ENCODE assay signal across 11 cellular contexts in the genomic region with DNA sequence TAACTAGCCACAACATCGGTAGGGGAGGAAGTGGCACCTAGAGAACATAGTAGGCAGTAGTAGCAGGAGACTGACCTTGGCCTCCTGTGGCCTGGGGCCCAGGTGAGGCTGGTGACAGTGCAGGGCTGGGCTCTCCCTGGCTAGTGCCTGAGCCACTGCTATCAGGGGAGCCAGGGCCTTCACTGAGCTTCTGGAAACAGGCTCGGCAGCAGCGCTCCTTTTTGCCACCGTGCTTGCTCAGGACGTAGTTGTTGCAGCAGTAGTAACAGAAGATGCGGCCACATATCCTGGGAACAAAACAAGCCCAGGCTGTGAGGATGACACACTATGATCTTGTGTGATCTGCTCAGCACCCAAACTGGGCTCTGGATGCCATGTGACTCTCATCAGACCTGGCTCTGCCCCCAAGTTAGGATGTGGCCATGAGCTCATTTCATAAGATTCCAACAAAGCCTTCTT. TPM values are rescaled to one million over a fixed set of nuclear protein-coding genes. Genes with fewer than 3 reads are reported as not detected.
A peak's percentile ranks its signal among the peaks of the same experiment; 100 is the strongest.
DNase-seq lines count a peak whose midpoint lies in the region; ATAC-seq, FAIRE-seq and TF ChIP-seq lines count a peak whose summit lies in the region.
"Had no signal": no experiment of that assay in that cellular context is flagged by ENCODE, and none has a peak within 500 bp of the region (broad histone marks: within the 10 kb centered on the region; RNA-seq: fewer than 3 reads in every experiment).

No MANE protein-coding gene starts in this region.

- no peak overlapping the region for H3K4me3 ChIP-seq in HepG2 (replicated peaks in 1 of 3; ENCODE audit: insufficient read depth in 1 of 3, low read depth in 2 of 3, low read length in 3 of 3)
- H3K4me3 ChIP-seq in suprapubic skin, result no peak overlapping the region
- no peak overlapping the region for H3K4me3 ChIP-seq in Caco-2 (ENCODE audit: low read depth, low read length)

- no peak for TF ChIP-seq CTCF in HFFc6 (IDR thresholded peaks at IDR 0.05)
- no peak for TF ChIP-seq CTCF in HepG2 (CRISPR knock-in tag; IDR thresholded peaks at IDR 0.05)
- TF ChIP-seq CTCF in suprapubic skin (IDR thresholded peaks at IDR 0.05), result no peak
- no peak for TF ChIP-seq CTCF in Caco-2 (IDR thresholded peaks at IDR 0.05; ENCODE audit: insufficient read depth in 1 of 2, low read depth in 1 of 2, low read length in 1 of 2, severe bottlenecking in 1 of 2, unreplicated experiment in 1 of 2)

- H3K9me3 Mint-ChIP-seq in HFFc6 (no peaks in the 10 kb centered on the region), Caco-2 (ENCODE audit: unreplicated experiment) (no peaks in the 10 kb centered on the region)
- no peaks in the 10 kb centered on the region for H3K9me3 Mint-ChIP-seq in effector memory CD8-positive, alpha-beta T cell

- no peak overlapping the region for H3K9ac ChIP-seq in HepG2 (ENCODE audit: insufficient read depth, low read depth, low read length)

- H3K27ac ChIP-seq in HepG2 (ENCODE audit: extremely low read length, insufficient read depth, low read length) (no peak overlapping the region), suprapubic skin (peak overlapping the region; percentile 58)
- H3K27ac ChIP-seq: HL-60 had no signal

- CTCF ChIA-PET in HepG2 (lab: Yijun Ruan, JAX; ENCODE audit: low intra/inter-chr PET ratio, low total read pairs) (no interaction called here), Caco-2 (lab: Charles Lee) (no interaction called here)

- no peaks in the 10 kb centered on the region; the same call in 1 of the 2 replicates for H4K20me1 ChIP-seq in HepG2 (ENCODE audit: insufficient read depth, low read length)

- H3K4me3 Mint-ChIP-seq in HFFc6 (no peak overlapping the region), Caco-2 (ENCODE audit: unreplicated experiment) (no peak overlapping the region)
- H3K4me3 Mint-ChIP-seq in effector memory CD8-positive, alpha-beta T cell, result peak overlapping the region; percentile 64 to 66
- H3K4me3 Mint-ChIP-seq: activated CD4-positive, alpha-beta T cell treated with anti-CD3 and anti-CD28 coated beads for 36 hours had no signal

- BruUV-seq in HepG2 (replicated peaks; lab: Mats Ljungman, UMichigan) (no TSS peak), Caco-2 (replicated peaks; lab: Mats Ljungman, UMichigan) (no TSS peak)

- H3K36me3 Mint-ChIP-seq in HFFc6 (ENCODE audit: low read depth) (peaks cover 67% of the 10 kb centered on the region), Caco-2 (ENCODE audit: insufficient read depth, unreplicated experiment) (peaks cover 24% of the 10 kb centered on the region)
- H3K36me3 Mint-ChIP-seq in effector memory CD8-positive, alpha-beta T cell (ENCODE audit: insufficient read depth), result peaks cover 84% of the 10 kb centered on the region

- in situ Hi-C loops in HepG2 (cut with HindIII; ENCODE audit: extremely low pct_ligation_motif_present, low pct_unique_long_range_greater_than_20kb), result no loop called here

- TF ChIP-seq RAD21 in HepG2 (CRISPR knock-in tag; IDR thresholded peaks at IDR 0.05), result no peak

- no peak overlapping the region for H2AFZ ChIP-seq in HepG2 (ENCODE audit: low read length)

- H3K4me2 ChIP-seq in HepG2 (ENCODE audit: low read depth, low read length), result no peak overlapping the region

- DNase-seq in HFFc6 (peak; percentile 69), HepG2 (ENCODE audit: low spot score) (no peak), suprapubic skin (ENCODE audit: low spot score in 2 of 2) (peak in 1 of 2 donors; percentile 82), Caco-2 (no peak)
- peak in 1 of 3 experiments; percentile 40 for DNase-seq in effector memory CD8-positive, alpha-beta T cell
- DNase-seq: activated CD4-positive, alpha-beta T cell treated with anti-CD3 and anti-CD28 coated beads for 36 hours; NCI-H226 had no signal

- H3K4me1 ChIP-seq in HepG2 (ENCODE audit: insufficient read depth, low read length) (no peaks in the 10 kb centered on the region), suprapubic skin (peaks cover 8% of the 10 kb centered on the region), Caco-2 (no peaks in the 10 kb centered on the region)

- 87% methylated on average over 1 of the region's 6 CpGs for WGBS in HepG2 (ENCODE audit: low lambda C conversion rate)
- 78% methylated on average over 6 of the region's 6 CpGs for WGBS in suprapubic skin

- peak; percentile 67 for ATAC-seq in effector memory CD8-positive, alpha-beta T cell (replicated peaks)
- peak; percentile 39; the same call in 1 of the 3 replicates for ATAC-seq in HepG2
- no peak for ATAC-seq in HG02981 (IDR thresholded peaks at IDR 0.05; ENCODE audit: unreplicated experiment)
- ATAC-seq in HG02623 (IDR thresholded peaks at IDR 0.05; ENCODE audit: unreplicated experiment), result no peak
- ATAC-seq: activated CD4-positive, alpha-beta T cell treated with anti-CD3 and anti-CD28 coated beads for 36 hours had no signal

- H3K79me2 ChIP-seq in HepG2 (ENCODE audit: insufficient read depth, low read length), result no peaks in the 10 kb centered on the region

- H3K27me3 ChIP-seq in HepG2 (ENCODE audit: control insufficient read depth in 1 of 2, insufficient read depth in 2 of 2, low read length in 2 of 2), result no peaks in the 10 kb centered on the region
- H3K27me3 ChIP-seq in suprapubic skin, result no peaks in the 10 kb centered on the region
- no peaks in the 10 kb centered on the region for H3K27me3 ChIP-seq in Caco-2 (replicated peaks; ENCODE audit: control insufficient read depth, insufficient read depth, low read length)

- FAIRE-seq in HepG2 (lab: Jason Lieb, UNC), result no peak

- POLR2A ChIA-PET in HepG2 (lab: Yijun Ruan, JAX) (no interaction called here), Caco-2 (lab: Charles Lee) (no interaction called here)

- H3K36me3 ChIP-seq in HepG2 (replicated peaks in 1 of 2; ENCODE audit: control insufficient read depth in 1 of 2, insufficient read depth in 2 of 2, low read length in 2 of 2) (peaks cover 42 to 87% of the 10 kb centered on the region in 2 experiments; a peak in 4 of 5 replicates), suprapubic skin (peaks cover 99% of the 10 kb centered on the region), Caco-2 (ENCODE audit: control insufficient read depth, insufficient read depth, low read length) (peaks cover 5% of the 10 kb centered on the region)

- TF ChIP-seq EP300 in HepG2 (IDR thresholded peaks at IDR 0.05; ENCODE audit: low read depth in 2 of 2, low read length in 2 of 2) (no peak), HepG2 (CRISPR knock-in tag; IDR thresholded peaks at IDR 0.05; ENCODE audit: borderline replicate concordance) (no peak), suprapubic skin (IDR thresholded peaks at IDR 0.05) (no peak)

- no peak for TF ChIP-seq POLR2A in HepG2 (IDR thresholded peaks at IDR 0.05; ENCODE audit: insufficient read depth in 1 of 2, low read depth in 2 of 2, low read length in 2 of 2)
- no peak for TF ChIP-seq POLR2A in suprapubic skin (IDR thresholded peaks at IDR 0.05)

- no peaks in the 10 kb centered on the region; the same call in 1 of the 2 replicates for H3K27me3 Mint-ChIP-seq in HFFc6 (ENCODE audit: insufficient read depth)
- no peaks in the 10 kb centered on the region for H3K27me3 Mint-ChIP-seq in effector memory CD8-positive, alpha-beta T cell
- no peaks in the 10 kb centered on the region for H3K27me3 Mint-ChIP-seq in Caco-2 (ENCODE audit: insufficient read depth, unreplicated experiment)
- H3K27me3 Mint-ChIP-seq: progenitor cell of endocrine pancreas had no signal

- H3K9me3 ChIP-seq in HepG2 (ENCODE audit: low read length), result no peaks in the 10 kb centered on the region
- H3K9me3 ChIP-seq in suprapubic skin, result no peaks in the 10 kb centered on the region
- H3K9me3 ChIP-seq in Caco-2, result no peaks in the 10 kb centered on the region

- intact Hi-C loops in HepG2 (cut with micrococcal nuclease; ENCODE audit: unreplicated experiment), result no loop called here
- intact Hi-C loops in Caco-2 (cut with micrococcal nuclease; ENCODE audit: unreplicated experiment), result no loop called here

- H3K27ac Mint-ChIP-seq in HFFc6, result peak overlapping the region; percentile 69; the same call in 1 of the 2 replicates
- peak overlapping the region; percentile 94 to 96 for H3K27ac Mint-ChIP-seq in effector memory CD8-positive, alpha-beta T cell
- H3K27ac Mint-ChIP-seq in Caco-2 (ENCODE audit: unreplicated experiment), result no peak overlapping the region
- H3K27ac Mint-ChIP-seq: activated CD4-positive, alpha-beta T cell treated with anti-CD3 and anti-CD28 coated beads for 36 hours; progenitor cell of endocrine pancreas had no signal

- H3K4me1 Mint-ChIP-seq in HFFc6 (ENCODE audit: low read depth), result peaks cover 12% of the 10 kb centered on the region
- peaks cover 57 to 62% of the 10 kb centered on the region in 2 donors for H3K4me1 Mint-ChIP-seq in effector memory CD8-positive, alpha-beta T cell (ENCODE audit: low read depth in 2 of 2)
- no peaks in the 10 kb centered on the region for H3K4me1 Mint-ChIP-seq in Caco-2 (ENCODE audit: low read depth, unreplicated experiment)

RNA-seq across cellular contexts. Expression of gene CXCR6, which starts 15.1 kb away (rescaled TPM):
- not detected for total RNA-seq in HFFc6 (2021; fragmentation: NEBNext Ultra II Directional; extraction: Animal tissue kit (Norgen Biotek cat#: 25700))
- not detected in 2 replicates for total RNA-seq in HepG2 (2016; rRNA removed; fragmentation: Illumina TruSeq; extraction: Trizol)
- total RNA-seq in HepG2 (2016; cell fraction: cytosol; rRNA removed; fragmentation: Illumina TruSeq; extraction: Trizol; ENCODE audit: low read depth), result not detected in 2 replicates
- total RNA-seq in HepG2 (2016; cell fraction: insoluble cytoplasmic fraction; rRNA removed; fragmentation: Illumina TruSeq; extraction: Trizol), result not detected in 2 replicates
- not detected in 2 replicates for total RNA-seq in HepG2 (2016; cell fraction: membrane; rRNA removed; fragmentation: Illumina TruSeq; extraction: Trizol)
- not detected in 2 replicates for total RNA-seq in HepG2 (2016; cell fraction: nucleus; rRNA removed; fragmentation: Illumina TruSeq; extraction: Trizol)
- not detected in 2 replicates for polyA plus RNA-seq in HepG2 (2011; rRNA removed)
- polyA plus RNA-seq in HepG2 (2011; cell fraction: cytosol; rRNA removed), result not detected in 2 replicates
- polyA plus RNA-seq in HepG2 (2011; cell fraction: nucleus; rRNA removed), result not detected in 2 replicates
- polyA plus RNA-seq in HepG2 (2012), result 0.07 and 0.17 TPM in 2 replicates
- polyA plus RNA-seq in HepG2 (2016; cell fraction: cytosol; fragmentation: Illumina TruSeq; extraction: Trizol; ENCODE audit: low read depth), result not detected in 2 replicates
- polyA plus RNA-seq in HepG2 (2016; cell fraction: insoluble cytoplasmic fraction; fragmentation: Illumina TruSeq; extraction: Trizol; ENCODE audit: low read depth), result not detected in 2 replicates
- not detected in 2 replicates for polyA plus RNA-seq in HepG2 (2016; cell fraction: membrane; fragmentation: Illumina TruSeq; extraction: Trizol; ENCODE audit: low read depth)
- polyA plus RNA-seq in HepG2 (2016; cell fraction: nucleus; fragmentation: Illumina TruSeq; extraction: Trizol; ENCODE audit: insufficient read depth, low read depth), result not detected in 2 replicates
- not detected in 2 replicates for polyA minus RNA-seq in HepG2 (2011; rRNA and poly(A)+ RNA removed; ENCODE audit: low replicate concordance)
- not detected in 2 replicates for polyA minus RNA-seq in HepG2 (2011; cell fraction: cytosol; rRNA and poly(A)+ RNA removed)
- polyA minus RNA-seq in HepG2 (2011; cell fraction: nucleus; rRNA and poly(A)+ RNA removed), result not detected in 2 replicates
- under 1 TPM in 2 of 4 donors, not detected in 2; 0.23 to 0.59 TPM for total RNA-seq in suprapubic skin
- total RNA-seq in Caco-2 (2022), result not detected in 2 replicates
- total RNA-seq: progenitor cell of endocrine pancreas had no signal

RNA-seq across cellular contexts. Expression of gene FYCO1, which starts 37.3 kb away (rescaled TPM):
- total RNA-seq in HFFc6 (2021; fragmentation: NEBNext Ultra II Directional; extraction: Animal tissue kit (Norgen Biotek cat#: 25700)), result 10 to 100 TPM; 20.8 to 30.7 (median 27.2) TPM
- total RNA-seq in HepG2 (2016; rRNA removed; fragmentation: Illumina TruSeq; extraction: Trizol) (2.7 and 4.9 TPM in 2 replicates), suprapubic skin (10 to 100 TPM; 45.3 to 64.5 (median 53.7) TPM), Caco-2 (2022) (10.8 and 10.9 TPM in 2 replicates)
- total RNA-seq in HepG2 (2016; cell fraction: cytosol; rRNA removed; fragmentation: Illumina TruSeq; extraction: Trizol; ENCODE audit: low read depth), result 0.44 and 0.51 TPM in 2 replicates
- 2.3 and 4.4 TPM in 2 replicates for total RNA-seq in HepG2 (2016; cell fraction: insoluble cytoplasmic fraction; rRNA removed; fragmentation: Illumina TruSeq; extraction: Trizol)
- total RNA-seq in HepG2 (2016; cell fraction: membrane; rRNA removed; fragmentation: Illumina TruSeq; extraction: Trizol), result 1.7 and 1.8 TPM in 2 replicates
- 6.1 and 6.5 TPM in 2 replicates for total RNA-seq in HepG2 (2016; cell fraction: nucleus; rRNA removed; fragmentation: Illumina TruSeq; extraction: Trizol)
- polyA plus RNA-seq in HepG2 (2011; rRNA removed), result 4.2 and 6.0 TPM in 2 replicates
- polyA plus RNA-seq in HepG2 (2011; cell fraction: cytosol; rRNA removed), result 2.8 and 3.3 TPM in 2 replicates
- 7.9 and 8.8 TPM in 2 replicates for polyA plus RNA-seq in HepG2 (2011; cell fraction: nucleus; rRNA removed)
- 4.1 and 4.9 TPM in 2 replicates for polyA plus RNA-seq in HepG2 (2012)
- polyA plus RNA-seq in HepG2 (2016; cell fraction: cytosol; fragmentation: Illumina TruSeq; extraction: Trizol; ENCODE audit: low read depth), result 0.37 and 0.40 TPM in 2 replicates
- polyA plus RNA-seq in HepG2 (2016; cell fraction: insoluble cytoplasmic fraction; fragmentation: Illumina TruSeq; extraction: Trizol; ENCODE audit: low read depth), result 4.1 and 5.1 TPM in 2 replicates
- polyA plus RNA-seq in HepG2 (2016; cell fraction: membrane; fragmentation: Illumina TruSeq; extraction: Trizol; ENCODE audit: low read depth), result 0.71 and 0.74 TPM in 2 replicates
- polyA plus RNA-seq in HepG2 (2016; cell fraction: nucleus; fragmentation: Illumina TruSeq; extraction: Trizol; ENCODE audit: insufficient read depth, low read depth), result 7.0 and 7.3 TPM in 2 replicates
- 15.1 and 17.0 TPM in 2 replicates for polyA minus RNA-seq in HepG2 (2011; rRNA and poly(A)+ RNA removed; ENCODE audit: low replicate concordance)
- 3.4 and 4.2 TPM in 2 replicates for polyA minus RNA-seq in HepG2 (2011; cell fraction: cytosol; rRNA and poly(A)+ RNA removed)
- polyA minus RNA-seq in HepG2 (2011; cell fraction: nucleus; rRNA and poly(A)+ RNA removed), result 10.8 and 19.3 TPM in 2 replicates

Comparison
In these comparisons a context has a peak if more than half of its experiments do, and no peak if none do; other contexts are left out.
1. H3K4me3 Mint-ChIP-seq: peak in effector memory CD8-positive, alpha-beta T cell (2 of 2); none in HFFc6 (single experiment) and Caco-2 (single experiment).
2. ATAC-seq: peak in effector memory CD8-positive, alpha-beta T cell (single experiment) and HepG2 (single experiment); none in HG02981 (single experiment) and HG02623 (single experiment).